8 cellular contexts compared by ENCODE assay signal in genomic region chr4:145609494-145610427, GRCh38. TPM values are rescaled to one million over a fixed set of nuclear protein-coding genes. Genes with fewer than 3 reads are reported as not detected.
A peak's percentile ranks its signal among the peaks of the same experiment; 100 is the strongest.
DNase-seq lines count a peak whose midpoint lies in the region; TF ChIP-seq lines count a peak whose summit lies in the region.

No MANE protein-coding gene starts in this region.

- H3K36me3 Mint-ChIP-seq in HFFc6 (ENCODE audit: low read depth) = no peaks in the 10 kb centered on the region

- TF ChIP-seq CTCF in HFFc6 (IDR thresholded peaks at IDR 0.05) (peak; percentile 88), colonic mucosa (IDR thresholded peaks at IDR 0.05) (peak; percentile 63), lower leg skin (IDR thresholded peaks at IDR 0.05) (no peak)

- no peaks in the 10 kb centered on the region for H3K36me3 ChIP-seq in colonic mucosa

- H3K27me3 Mint-ChIP-seq in HFFc6 (ENCODE audit: insufficient read depth) = peaks cover 2% of the 10 kb centered on the region; the same call in 1 of the 2 replicates

- H3K4me3 ChIP-seq in colonic mucosa (no peak overlapping the region), lower leg skin (ENCODE audit: low read depth, poor library complexity, severe bottlenecking) (no peak overlapping the region)

- no peak overlapping the region for H3K4me3 Mint-ChIP-seq in HFFc6

- TF ChIP-seq POLR2A in lower leg skin (IDR thresholded peaks at IDR 0.05) = no peak

- peak; percentile 5 for DNase-seq in NCI-H2107 treated with DMSO at 0.1 percent for 48 hours (lab: John Stamatoyannopoulos, UW; ENCODE audit: unreplicated experiment)
- no peak for DNase-seq in NCI-H2107 (lab: John Stamatoyannopoulos, UW)
- peak; percentile 59 for DNase-seq in HFFc6
- DNase-seq in NCI-H2029 treated with DMSO at 0.1 percent for 48 hours (lab: John Stamatoyannopoulos, UW) = peak; percentile 14
- DNase-seq in activated CD4-positive, alpha-beta T cell treated with anti-CD3 and anti-CD28 coated beads for 4 hours = peak; percentile 22 to 67
- peak; percentile 75 for DNase-seq in colonic mucosa
- peak; percentile 76 to 89 for DNase-seq in lower leg skin (ENCODE audit: low spot score in 2 of 2)
- peak; percentile 54 for DNase-seq in stimulated activated CD8-positive, alpha-beta memory T cell treated with anti-CD3 and anti-CD28 coated beads, Interleukin-4, amount 100 ng/mL, for 24 hours (ENCODE audit: low read depth)

- H3K4me1 Mint-ChIP-seq in HFFc6 (ENCODE audit: low read depth) = no peaks in the 10 kb centered on the region

- no peaks in the 10 kb centered on the region for H3K27me3 ChIP-seq in colonic mucosa

- intact Hi-C loops in colonic mucosa (cut with DNase I) (loop anchor here (2.0 kb wide), 1 partner anchor 375 kb away; no protein-coding TSS in a partner anchor), lower leg skin (cut with DNase I; ENCODE audit: low total_unique reads) (no loop called here)

- H3K27ac Mint-ChIP-seq in HFFc6 = no peak overlapping the region

- no peaks in the 10 kb centered on the region for H3K9me3 ChIP-seq in colonic mucosa

- no peak overlapping the region for H3K9ac ChIP-seq in colonic mucosa (ENCODE audit: low read depth in 2 of 2, low read length in 2 of 2)

- no peaks in the 10 kb centered on the region for H3K4me1 ChIP-seq in colonic mucosa

- H3K9me3 Mint-ChIP-seq in HFFc6 = no peaks in the 10 kb centered on the region; the same call in none of the 2 replicates

- H3K27ac ChIP-seq in colonic mucosa = no peak overlapping the region

- WGBS in lower leg skin, 2 donors = 25 to 55% methylated on average over 4 of the region's 4 CpGs

RNA-seq across cellular contexts. Expression of gene MMAA, which starts 9.4 kb away (rescaled TPM):
- total RNA-seq in HFFc6 (2021; fragmentation: NEBNext Ultra II Directional; extraction: Animal tissue kit (Norgen Biotek cat#: 25700)) = 1 to 10 TPM; 6.5 to 8.6 (median 7.6) TPM
- total RNA-seq in colonic mucosa (10 to 100 TPM; 18.1 to 20.3 TPM), lower leg skin (1 to 10 TPM; 4.9 to 9.3 (median 7.2) TPM)

Comparison
In these comparisons a context has a peak if more than half of its experiments do, and no peak if none do; other contexts are left out.
1. CTCF ChIP-seq: peak in HFFc6 (single experiment) and colonic mucosa (single experiment); none in lower leg skin (0 of 3).